Comparison of ENCODE assay signal across 1 cellular context in genomic region chr7:32214913-32215312, GRCh38.
TF ChIP-seq lines count a peak whose summit lies in the region.

No MANE protein-coding gene starts in this region.

TF ChIP-seq in HepG2, 621 proteins besides CTCF, POLR2A, EP300 and RAD21 (continued from another document):
- no peak for TF ChIP-seq TFAP4 (IDR thresholded peaks at IDR 0.05; ENCODE audit: borderline replicate concordance, low read depth)
- no peak for TF ChIP-seq ATRX (CRISPR knock-in tag; IDR thresholded peaks at IDR 0.05; ENCODE audit: borderline replicate concordance)
- no peak for TF ChIP-seq ZBTB43 (CRISPR knock-in tag; conservative IDR thresholded peaks at IDR 0.05)
- no peak for TF ChIP-seq RELA (CRISPR knock-in tag; IDR thresholded peaks at IDR 0.05)
- no peak for TF ChIP-seq REL (CRISPR knock-in tag; conservative IDR thresholded peaks at IDR 0.05)
- TF ChIP-seq HNRNPK (IDR thresholded peaks at IDR 0.05; ENCODE audit: low read depth, low read length, poor library complexity, severe bottlenecking), result no peak
